Comparison of ENCODE assay signal across 1 cellular context in genomic region chr12:103929909-103930786, GRCh38.
TF ChIP-seq lines count a peak whose summit lies in the region.

Gene HSP90B1, plus strand, starts transcription at chr12:103930410. Its CDS starts 106 bp downstream, at chr12:103930516.

TF ChIP-seq in K562, 482 proteins besides CTCF, POLR2A, EP300 and RAD21 (continued from another document):
- TF ChIP-seq HINFP (tag; conservative IDR thresholded peaks at IDR 0.05; ENCODE audit: low read depth) (peak; percentile 65; the same call in 1 of the 2 replicates), ARID1B (IDR thresholded peaks at IDR 0.05) (0 out of 2 replicates have a peak, but pooled peaks have one; percentile 10), KDM5B (IDR thresholded peaks at IDR 0.05; ENCODE audit: insufficient replicate concordance, low read depth, low read length) (peak; percentile 96), ZBED1 (IDR thresholded peaks at IDR 0.05) (peak; percentile 92; the same call in 1 of the 2 replicates), TFAP4 (CRISPR knock-in tag; IDR thresholded peaks at IDR 0.05; ENCODE audit: borderline replicate concordance) (peak; percentile 64; the same call in 1 of the 2 replicates), RBFOX2 (IDR thresholded peaks at IDR 0.05; ENCODE audit: low read depth, low read length) (peak; percentile 100), BCLAF1 (IDR thresholded peaks at IDR 0.05; ENCODE audit: borderline replicate concordance in 1 of 2, control insufficient read depth in 1 of 2, low read depth in 2 of 2, low read length in 1 of 2) (0 out of 4 replicates have a peak, but pooled peaks of 1 of the 2 experiments have one; percentile 28)
TF ChIP-seq in K562: peak in this region for 140.
